ENCODE assay signal across 7 cellular contexts in the genomic region with DNA sequence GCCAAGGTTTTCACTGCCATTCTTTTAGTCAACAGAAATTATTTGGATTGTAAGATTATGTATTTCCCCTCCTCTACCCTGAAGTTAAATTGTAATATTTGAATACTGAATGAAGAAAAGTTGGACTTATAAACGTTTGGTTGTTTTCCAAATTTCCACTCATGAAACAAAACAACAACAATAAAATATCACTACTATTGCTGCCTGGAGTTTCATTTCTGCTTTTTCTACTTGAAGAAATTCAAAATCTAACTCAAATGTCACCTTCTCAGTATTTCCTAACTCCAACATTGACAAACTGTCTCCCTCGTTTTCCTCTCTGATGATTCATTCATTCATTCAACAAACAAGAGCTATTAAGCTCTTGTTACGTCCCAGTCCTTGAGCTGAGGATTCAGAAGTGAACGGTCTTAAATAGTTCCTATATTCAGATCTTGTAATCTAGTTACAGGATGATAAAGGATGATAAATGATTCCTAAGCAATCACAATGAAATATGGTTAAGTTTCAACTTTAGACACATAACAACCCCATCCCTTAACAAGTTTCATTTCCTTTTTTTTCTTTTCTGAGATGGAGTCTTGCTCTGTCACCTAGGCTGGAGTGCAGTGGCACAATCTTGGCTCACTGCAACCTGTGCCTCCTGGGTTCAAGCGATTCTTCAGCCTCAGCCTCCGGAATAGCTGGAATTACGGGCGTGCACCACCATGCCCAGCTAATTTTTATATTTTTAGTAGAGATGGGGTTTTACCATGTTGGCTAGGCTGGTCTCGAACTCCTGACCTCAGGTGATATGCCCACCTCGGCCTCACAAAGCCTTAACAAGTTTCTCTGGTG. TPM values are rescaled to one million over a fixed set of nuclear protein-coding genes. Genes with fewer than 3 reads are reported as not detected.
DNase-seq lines count a peak whose midpoint lies in the region; ATAC-seq and TF ChIP-seq lines count a peak whose summit lies in the region.

No MANE protein-coding gene starts in this region.

- no peaks in the 10 kb centered on the region for H3K9me3 ChIP-seq in T-helper 17 cell (ENCODE audit: control insufficient read depth, low read length, poor library complexity, severe bottlenecking)

- no peak for TF ChIP-seq CTCF in endothelial cell (IDR thresholded peaks at IDR 0.05; ENCODE audit: unreplicated experiment)

- H3K4me3 Mint-ChIP-seq in T-helper 17 cell = peak overlapping the region; percentile 95
- H3K4me3 Mint-ChIP-seq in natural killer cell treated with Interleukin-12 subunit alpha and Interleukin-12 subunit beta and Interleukin-15 and Interleukin-18, amount 100 ng/mL, for 72 hours = peak overlapping the region; percentile 94
- H3K4me3 Mint-ChIP-seq in endothelial cell (ENCODE audit: unreplicated experiment) = no peak overlapping the region

- ATAC-seq in GM18907 (IDR thresholded peaks at IDR 0.05; ENCODE audit: unreplicated experiment) (peak; percentile 46), HG02884 (IDR thresholded peaks at IDR 0.05; ENCODE audit: unreplicated experiment) (peak; percentile 30), T-helper 17 cell (no peak)
- no peak for ATAC-seq in natural killer cell treated with Interleukin-12 subunit alpha and Interleukin-12 subunit beta and Interleukin-15 and Interleukin-18, amount 100 ng/mL, for 72 hours

- H3K27me3 Mint-ChIP-seq in T-helper 17 cell (no peaks in the 10 kb centered on the region), endothelial cell (ENCODE audit: unreplicated experiment) (peaks cover 6% of the 10 kb centered on the region)
- no peaks in the 10 kb centered on the region for H3K27me3 Mint-ChIP-seq in natural killer cell treated with Interleukin-12 subunit alpha and Interleukin-12 subunit beta and Interleukin-15 and Interleukin-18, amount 100 ng/mL, for 72 hours

- DNase-seq in T-helper 17 cell (no peak), NCI-H69 (lab: John Stamatoyannopoulos, UW) (no peak), endothelial cell (ENCODE audit: low spot score) (no peak), UCSD-AML1 (lab: John Stamatoyannopoulos, UW; ENCODE audit: unreplicated experiment) (no peak)
- DNase-seq in natural killer cell treated with Interleukin-12 subunit alpha and Interleukin-12 subunit beta and Interleukin-15 and Interleukin-18, amount 100 ng/mL, for 72 hours (ENCODE audit: low spot score) = no peak

- H3K27ac Mint-ChIP-seq in T-helper 17 cell (peak overlapping the region; percentile 98), endothelial cell (ENCODE audit: unreplicated experiment) (no peak overlapping the region)
- H3K27ac Mint-ChIP-seq in natural killer cell treated with Interleukin-12 subunit alpha and Interleukin-12 subunit beta and Interleukin-15 and Interleukin-18, amount 100 ng/mL, for 72 hours = peak overlapping the region; percentile 95 to 97

- H3K9me3 Mint-ChIP-seq in natural killer cell treated with Interleukin-12 subunit alpha and Interleukin-12 subunit beta and Interleukin-15 and Interleukin-18, amount 100 ng/mL, for 72 hours = no peaks in the 10 kb centered on the region
- no peaks in the 10 kb centered on the region for H3K9me3 Mint-ChIP-seq in endothelial cell (ENCODE audit: unreplicated experiment)

- H3K4me1 Mint-ChIP-seq in T-helper 17 cell (peaks cover 29% of the 10 kb centered on the region), endothelial cell (ENCODE audit: unreplicated experiment) (peaks cover 10% of the 10 kb centered on the region)
- H3K4me1 Mint-ChIP-seq in natural killer cell treated with Interleukin-12 subunit alpha and Interleukin-12 subunit beta and Interleukin-15 and Interleukin-18, amount 100 ng/mL, for 72 hours (ENCODE audit: low read depth in 2 of 2) = peaks cover 20 to 31% of the 10 kb centered on the region in 2 donors

- H3K36me3 Mint-ChIP-seq in T-helper 17 cell (ENCODE audit: low read depth) = peaks cover 4% of the 10 kb centered on the region
- H3K36me3 Mint-ChIP-seq in natural killer cell treated with Interleukin-12 subunit alpha and Interleukin-12 subunit beta and Interleukin-15 and Interleukin-18, amount 100 ng/mL, for 72 hours = peaks cover 4% of the 10 kb centered on the region
- H3K36me3 Mint-ChIP-seq in endothelial cell (ENCODE audit: low read depth, unreplicated experiment) = peaks cover 5% of the 10 kb centered on the region

RNA-seq across cellular contexts. Expression of a gene that starts 1.7 kb away (rescaled TPM):
- total RNA-seq in T-helper 17 cell (10 to 100 TPM; 22.0 to 25.4 TPM), endothelial cell (ENCODE audit: unreplicated experiment) (5.8 TPM)
- total RNA-seq in natural killer cell treated with Interleukin-12 subunit alpha and Interleukin-12 subunit beta and Interleukin-15 and Interleukin-18, amount 100 ng/mL, for 72 hours = 10 to 100 TPM; 19.6 to 46.6 TPM

RNA-seq across cellular contexts. Expression of a gene that starts 24.8 kb away (rescaled TPM):
- total RNA-seq in T-helper 17 cell = 10 to 100 TPM in 1 of 2 donors, 1 to 10 TPM in 1; 8.6 to 11.2 TPM
- total RNA-seq in natural killer cell treated with Interleukin-12 subunit alpha and Interleukin-12 subunit beta and Interleukin-15 and Interleukin-18, amount 100 ng/mL, for 72 hours = 10 to 100 TPM in 1 of 2 donors, 1 to 10 TPM in 1; 9.1 to 13.5 TPM
- total RNA-seq in endothelial cell (ENCODE audit: unreplicated experiment) = 43.4 TPM

RNA-seq across cellular contexts. Expression of a gene that starts 55.3 kb away (rescaled TPM):
- total RNA-seq in T-helper 17 cell (1 to 10 TPM; 1.4 to 4.6 TPM), endothelial cell (ENCODE audit: unreplicated experiment) (1.6 TPM)
- under 1 TPM in 1 of 2 donors, not detected in 1; 0.43 TPM for total RNA-seq in natural killer cell treated with Interleukin-12 subunit alpha and Interleukin-12 subunit beta and Interleukin-15 and Interleukin-18, amount 100 ng/mL, for 72 hours

Comparison
In these comparisons a context has a peak if more than half of its experiments do, and no peak if none do; other contexts are left out.
1. ATAC-seq: peak in GM18907 (single experiment) and HG02884 (single experiment); none in T-helper 17 cell (single experiment) and natural killer cell treated with Interleukin-12 subunit alpha and Interleukin-12 subunit beta and Interleukin-15 and Interleukin-18, amount 100 ng/mL, for 72 hours (0 of 2).